ENCODE assay signal across 8 cellular contexts in genomic region chr3:127544151-127544805, GRCh38. TPM values are rescaled to one million over a fixed set of nuclear protein-coding genes. Genes with fewer than 3 reads are reported as not detected.
DNase-seq lines count a peak whose midpoint lies in the region; FAIRE-seq and TF ChIP-seq lines count a peak whose summit lies in the region.

No MANE protein-coding gene starts in this region.

- no peaks in the 10 kb centered on the region for H3K9me1 ChIP-seq in endothelial cell of umbilical vein (replicated peaks; ENCODE audit: control insufficient read depth, extremely low read depth, insufficient read depth, low read length)

- no TSS peak for BruUV-seq in endothelial cell of umbilical vein (replicated peaks; lab: Mats Ljungman, UMichigan)

- POLR2A ChIA-PET in endothelial cell of umbilical vein (lab: Charles Lee) = no interaction called here

- DNase-seq in NCI-H187 (lab: John Stamatoyannopoulos, UW) (peak; percentile 53 to 65), NCI-H187 treated with DMSO at 0.1 percent for 48 hours (lab: John Stamatoyannopoulos, UW) (no peak), HPDE6-E6E7 (ENCODE audit: extremely low spot score) (peak; percentile 87), NOMO-1 treated with dmso at 0.1 percent for 144 hours (lab: John Stamatoyannopoulos, UW; ENCODE audit: unreplicated experiment) (peak; percentile 63), endothelial cell of umbilical vein (ENCODE audit: low read depth, low spot score) (peak; percentile 47), myocyte (ENCODE audit: low read depth) (peak; percentile 77)
- DNase-seq in activated CD8-positive, alpha-beta memory T cell treated with anti-CD3 and anti-CD28 coated beads, Interleukin-2, amount 50 U/mL, for 1 hour (ENCODE audit: extremely low read depth) = peak; percentile 13
- DNase-seq in stimulated activated CD8-positive, alpha-beta memory T cell treated with anti-CD3 and anti-CD28 coated beads, Interleukin-7, amount 100 ng/mL, for 24 hours (ENCODE audit: low read depth) = peak; percentile 41

- no peaks in the 10 kb centered on the region for H3K27me3 ChIP-seq in endothelial cell of umbilical vein (ENCODE audit: control insufficient read depth in 2 of 2, insufficient read depth in 2 of 2, low read length in 2 of 2)

- H3K9me3 ChIP-seq in endothelial cell of umbilical vein (replicated peaks; ENCODE audit: control insufficient read depth, insufficient read depth, low read length) = no peaks in the 10 kb centered on the region

- peak; percentile 90 for FAIRE-seq in endothelial cell of umbilical vein (lab: Jason Lieb, UNC)

- H2AFZ ChIP-seq in endothelial cell of umbilical vein (ENCODE audit: low read depth, low read length) = no peak overlapping the region

- TF ChIP-seq CTCF in endothelial cell of umbilical vein (IDR thresholded peaks at IDR 0.05; ENCODE audit: extremely low read depth in 1 of 2, insufficient read depth in 1 of 2, low read depth in 1 of 2, low read length in 2 of 2) = peak; percentile 80 to 89

- H3K36me3 ChIP-seq in endothelial cell of umbilical vein (ENCODE audit: control insufficient read depth in 2 of 2, extremely low read depth in 1 of 2, insufficient read depth in 2 of 2, low read length in 2 of 2) = no peaks in the 10 kb centered on the region

- no peak overlapping the region for H3K27ac ChIP-seq in endothelial cell of umbilical vein (ENCODE audit: insufficient read depth, low read depth, low read length)

- no peaks in the 10 kb centered on the region for H3K79me2 ChIP-seq in endothelial cell of umbilical vein (ENCODE audit: control insufficient read depth, insufficient read depth, low read length)

- TF ChIP-seq POLR2A in endothelial cell of umbilical vein (IDR thresholded peaks at IDR 0.05; ENCODE audit: low read depth, low read length) = no peak

- intact Hi-C loops in endothelial cell of umbilical vein (cut with micrococcal nuclease) = loop anchor here (1.0 to 10.0 kb wide), 5 partner anchors 87 to 1022 kb away; no protein-coding TSS in a partner anchor

- CTCF ChIA-PET in endothelial cell of umbilical vein (lab: Charles Lee) = interaction anchor here (0.7 to 7.5 kb wide), 15 partner anchors 9 to 1298 kb away, joined by 3 to 75 read pairs (median 5); partner anchors contain the start of gene CHST13

- no peak overlapping the region for H3K4me3 ChIP-seq in endothelial cell of umbilical vein (replicated peaks in 1 of 3; ENCODE audit: insufficient read depth in 1 of 3, low read depth in 1 of 3, low read length in 3 of 3)

- no peak overlapping the region for H3K9ac ChIP-seq in endothelial cell of umbilical vein (replicated peaks; ENCODE audit: extremely low read depth, insufficient read depth, low read length)

- no peaks in the 10 kb centered on the region for H4K20me1 ChIP-seq in endothelial cell of umbilical vein (replicated peaks; ENCODE audit: control insufficient read depth, extremely low read depth, insufficient read depth, low read length)

- no peak overlapping the region for H3K4me2 ChIP-seq in endothelial cell of umbilical vein (ENCODE audit: insufficient read depth, low read length)

- peaks cover 4% of the 10 kb centered on the region for H3K4me1 ChIP-seq in endothelial cell of umbilical vein (ENCODE audit: control insufficient read depth, extremely low read depth, insufficient read depth, low read length)

- dilution Hi-C loops in endothelial cell of umbilical vein (cut with MboI; ENCODE audit: extremely low pct_ligation_motif_present, low sequenced_read_pairs) = no loop called here

TF ChIP-seq in endothelial cell of umbilical vein, 7 proteins besides CTCF, POLR2A, EP300 and RAD21:
- TF ChIP-seq POLR2AphosphoS5 (IDR thresholded peaks at IDR 0.05; ENCODE audit: insufficient read depth, low read depth, low read length) (no peak), MYC (IDR thresholded peaks at IDR 0.05; ENCODE audit: low read depth, low read length) (no peak), FOS (IDR thresholded peaks at IDR 0.05; ENCODE audit: borderline replicate concordance, insufficient read depth, low read length) (no peak), MAX (IDR thresholded peaks at IDR 0.05; ENCODE audit: insufficient read depth, insufficient read length) (no peak), GATA2 (IDR thresholded peaks at IDR 0.05; ENCODE audit: insufficient read depth, insufficient read length, low read depth, low read length) (no peak), JUN (IDR thresholded peaks at IDR 0.05; ENCODE audit: borderline replicate concordance, insufficient read depth, insufficient read length, low read depth) (no peak), EZH2 (IDR thresholded peaks at IDR 0.05; ENCODE audit: borderline replicate concordance, low read depth, low read length, severe bottlenecking) (no peak)

RNA-seq across cellular contexts. Expression of gene TPRA1, which starts 46.3 kb away (rescaled TPM):
- total RNA-seq in endothelial cell of umbilical vein (34.3 and 34.6 TPM in 2 replicates), myocyte (41.6 and 49.1 TPM in 2 replicates)
- polyA plus RNA-seq in endothelial cell of umbilical vein = 58.0 and 65.4 TPM in 2 replicates
- polyA plus RNA-seq in endothelial cell of umbilical vein (2011; cell fraction: cytosol; rRNA removed) = 34.5 and 37.5 TPM in 2 replicates
- 42.5 and 45.5 TPM in 2 replicates for polyA plus RNA-seq in endothelial cell of umbilical vein (2011; cell fraction: nucleus; rRNA removed)
- polyA plus RNA-seq in endothelial cell of umbilical vein (2012) = 19.9 and 26.8 TPM in 2 replicates
- 30.8 and 38.6 TPM in 2 replicates for polyA minus RNA-seq in endothelial cell of umbilical vein
- polyA minus RNA-seq in endothelial cell of umbilical vein (2011; cell fraction: cytosol; rRNA and poly(A)+ RNA removed) = 43.3 TPM
- 13.7 and 15.6 TPM in 2 replicates for polyA minus RNA-seq in endothelial cell of umbilical vein (2011; cell fraction: nucleus; rRNA and poly(A)+ RNA removed)
- polyA plus RNA-seq in myocyte (2012) = 41.6 TPM

RNA-seq across cellular contexts. Expression of gene MCM2, which starts 53.9 kb away (rescaled TPM):
- total RNA-seq in endothelial cell of umbilical vein (64.6 and 71.2 TPM in 2 replicates), myocyte (14.8 and 14.9 TPM in 2 replicates)
- polyA plus RNA-seq in endothelial cell of umbilical vein = 48.4 and 53.7 TPM in 2 replicates
- polyA plus RNA-seq in endothelial cell of umbilical vein (2011; cell fraction: cytosol; rRNA removed) = 44.8 and 49.6 TPM in 2 replicates
- polyA plus RNA-seq in endothelial cell of umbilical vein (2011; cell fraction: nucleus; rRNA removed) = 58.4 and 64.1 TPM in 2 replicates
- 16.7 and 28.0 TPM in 2 replicates for polyA plus RNA-seq in endothelial cell of umbilical vein (2012)
- 73.7 and 81.5 TPM in 2 replicates for polyA minus RNA-seq in endothelial cell of umbilical vein
- 221 TPM for polyA minus RNA-seq in endothelial cell of umbilical vein (2011; cell fraction: cytosol; rRNA and poly(A)+ RNA removed)
- 27.1 and 29.2 TPM in 2 replicates for polyA minus RNA-seq in endothelial cell of umbilical vein (2011; cell fraction: nucleus; rRNA and poly(A)+ RNA removed)
- polyA plus RNA-seq in myocyte (2012) = 8.8 TPM
